Comparison of ENCODE assay signal across 1 cellular context in genomic region chr11:122655527-122656072, GRCh38.
A peak's percentile ranks its signal among the peaks of the same experiment; 100 is the strongest.
TF ChIP-seq lines count a peak whose summit lies in the region.

Gene UBASH3B, plus strand, starts transcription at chr11:122655722. Its CDS starts 328 bp downstream, at chr11:122656050.

TF ChIP-seq in H1, 55 proteins besides CTCF, POLR2A, EP300 and RAD21 (continued from another document):
- TF ChIP-seq ATF2 (IDR thresholded peaks at IDR 0.05; ENCODE audit: low read length) = no peak
- 0 out of 2 replicates have a peak, but pooled peaks have one; percentile 1 for TF ChIP-seq GABPA (IDR thresholded peaks at IDR 0.05; ENCODE audit: borderline replicate concordance, insufficient read depth, low read length)
- peak; percentile 21; the same call in 1 of the 2 replicates for TF ChIP-seq MAX (IDR thresholded peaks at IDR 0.05)
- TF ChIP-seq NANOG (IDR thresholded peaks at IDR 0.05; ENCODE audit: insufficient read depth, low read depth, low read length, poor library complexity, severe bottlenecking) = no peak
- no peak for TF ChIP-seq SAP30 (IDR thresholded peaks at IDR 0.05; ENCODE audit: insufficient read depth, insufficient replicate concordance, low read length)
- 0 out of 2 replicates have a peak, but pooled peaks have one; percentile 46 for TF ChIP-seq SP4 (IDR thresholded peaks at IDR 0.05; ENCODE audit: low read length)
- TF ChIP-seq EZH2 (IDR thresholded peaks at IDR 0.05; ENCODE audit: low read depth, low read length, severe bottlenecking) = peak; percentile 2
- TF ChIP-seq SIX5 (IDR thresholded peaks at IDR 0.05; ENCODE audit: low read depth, low read length) = no peak
- TF ChIP-seq SRF (IDR thresholded peaks at IDR 0.05; ENCODE audit: low read depth, low read length) = no peak
